ENCODE assay signal across 11 cellular contexts in the genomic region with DNA sequence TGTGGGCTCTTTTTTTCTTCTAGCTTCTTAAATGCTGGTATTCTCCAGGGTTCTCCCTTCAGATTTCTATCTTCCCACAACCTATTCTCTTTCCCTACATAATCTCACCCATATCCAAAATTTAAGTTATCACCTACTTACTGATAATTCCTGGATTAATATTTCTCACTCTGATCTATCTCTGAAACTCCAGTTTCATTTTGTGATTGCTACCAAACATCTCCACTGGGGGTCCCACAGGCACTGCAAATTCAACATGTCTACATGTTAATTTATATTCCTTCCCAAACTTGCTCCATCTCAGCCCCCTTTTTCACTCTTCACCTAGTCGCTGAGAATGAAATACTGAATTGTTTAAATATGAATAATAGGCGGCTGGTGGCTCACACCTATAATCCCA. TPM values are rescaled to one million over a fixed set of nuclear protein-coding genes. Genes with fewer than 3 reads are reported as not detected.
A peak's percentile ranks its signal among the peaks of the same experiment; 100 is the strongest.
DNase-seq lines count a peak whose midpoint lies in the region; ATAC-seq and TF ChIP-seq lines count a peak whose summit lies in the region.
"Had no signal": no experiment of that assay in that cellular context is flagged by ENCODE, and none has a peak within 500 bp of the region (broad histone marks: within the 10 kb centered on the region; RNA-seq: fewer than 3 reads in every experiment).

No MANE protein-coding gene starts in this region.

- no peak for TF ChIP-seq POLR2A in erythroblast (IDR thresholded peaks at IDR 0.05; ENCODE audit: low read length)

- TF ChIP-seq CTCF in AG04449 (IDR thresholded peaks at IDR 0.05; ENCODE audit: insufficient read depth, low read length, missing control alignments), result peak; percentile 13
- TF ChIP-seq CTCF in GM10248 (IDR thresholded peaks at IDR 0.05; ENCODE audit: control extremely low read depth, extremely low read depth, low read depth, missing control alignments), result peak; percentile 33
- peak; percentile 23 for TF ChIP-seq CTCF in RWPE1 (conservative IDR thresholded peaks at IDR 0.05; ENCODE audit: low read depth)
- TF ChIP-seq CTCF in WERI-Rb-1 (IDR thresholded peaks at IDR 0.05; ENCODE audit: low read depth, low read length), result no peak

- DNase-seq in AG04449 (ENCODE audit: low read depth, low spot score) (no peak), GM10248 (ENCODE audit: extremely low spot score) (peak; percentile 23), RWPE1 (ENCODE audit: low spot score) (no peak), erythroblast (lab: John Stamatoyannopoulos, UW) (peak; percentile 27 to 33), WERI-Rb-1 (no peak), cerebellum (ENCODE audit: low spot score) (no peak)
- DNase-seq in effector memory CD4-positive, alpha-beta T cell, result no peak
- DNase-seq: NCI-H1105 treated with DMSO at 0.1 percent for 48 hours; stimulated activated CD4-positive, alpha-beta T cell treated with anti-CD3 and anti-CD28 coated beads, Interleukin-4, amount 100 ng/mL, for 1 hour had no signal

- H3K36me3 ChIP-seq in WERI-Rb-1, result no peaks in the 10 kb centered on the region
- no peaks in the 10 kb centered on the region for H3K36me3 ChIP-seq in effector memory CD4-positive, alpha-beta T cell (ENCODE audit: control insufficient read depth, insufficient read depth, low read length)

- H3K27me3 ChIP-seq in WERI-Rb-1 (ENCODE audit: insufficient read depth, low read depth, severe bottlenecking), result no peaks in the 10 kb centered on the region
- H3K27me3 ChIP-seq in effector memory CD4-positive, alpha-beta T cell (replicated peaks; ENCODE audit: control insufficient read depth, insufficient read depth, low read length, poor library complexity, severe bottlenecking), result no peaks in the 10 kb centered on the region

- H3K9me3 ChIP-seq in WERI-Rb-1 (ENCODE audit: severe bottlenecking), result no peaks in the 10 kb centered on the region
- no peaks in the 10 kb centered on the region for H3K9me3 ChIP-seq in effector memory CD4-positive, alpha-beta T cell (ENCODE audit: control insufficient read depth, low read length)

- no peak overlapping the region for H3K4me3 ChIP-seq in AG04449 (ENCODE audit: low read depth, low read length)
- no peak overlapping the region for H3K4me3 ChIP-seq in WERI-Rb-1 (ENCODE audit: low read depth, low read length)
- no peak overlapping the region for H3K4me3 ChIP-seq in effector memory CD4-positive, alpha-beta T cell (ENCODE audit: insufficient read depth, low read depth, low read length, poor library complexity, severe bottlenecking)
- H3K4me3 ChIP-seq: lung had no signal

- H3K27ac ChIP-seq in RWPE1 (no peak overlapping the region), WERI-Rb-1 (no peak overlapping the region)
- no peak overlapping the region for H3K27ac ChIP-seq in effector memory CD4-positive, alpha-beta T cell (ENCODE audit: insufficient read depth, low read length, poor library complexity, severe bottlenecking)

- POLR2A ChIA-PET in AG04449 (lab: Yijun Ruan, JAX), result no interaction called here
- POLR2A ChIA-PET in GM10248 (lab: Yijun Ruan, JAX), result no interaction called here
- POLR2A ChIA-PET in RWPE1 (lab: Yijun Ruan, JAX; ENCODE audit: low non-redundant PET), result no interaction called here

- peaks cover 12% of the 10 kb centered on the region for H3K4me1 ChIP-seq in effector memory CD4-positive, alpha-beta T cell (ENCODE audit: control insufficient read depth, insufficient read depth, low read length, poor library complexity, severe bottlenecking)

- CTCF ChIA-PET in AG04449 (lab: Yijun Ruan, JAX), result interaction anchor here (0.7 to 14.6 kb wide), 8 partner anchors 8 to 382 kb away, joined by 3 to 449 read pairs (median 4); no protein-coding TSS in a partner anchor
- CTCF ChIA-PET in GM10248 (lab: Yijun Ruan, JAX), result interaction anchor here (0.8 to 3.6 kb wide), 15 partner anchors 8 to 355 kb away, joined by 3 to 31 read pairs (median 5); a partner anchor contains a TSS
- CTCF ChIA-PET in RWPE1 (lab: Yijun Ruan, JAX), result interaction anchor here (0.6 to 1.4 kb wide), 3 partner anchors 68 to 858 kb away, joined by 3 to 7 read pairs (median 4); no protein-coding TSS in a partner anchor

- ATAC-seq in HG02610 (IDR thresholded peaks at IDR 0.05; ENCODE audit: unreplicated experiment), result no peak

RNA-seq across cellular contexts. Expression of a gene that starts 9.9 kb away (rescaled TPM):
- total RNA-seq in cerebellum, result not detected

RNA-seq across cellular contexts. Expression of a gene that starts 21.6 kb away (rescaled TPM):
- total RNA-seq in cerebellum, result not detected

Comparison
In these comparisons a context has a peak if more than half of its experiments do, and no peak if none do; other contexts are left out.
1. DNase-seq: peak in GM10248 (single experiment) and erythroblast (2 of 2); none in AG04449 (single experiment), RWPE1 (single experiment), WERI-Rb-1 (single experiment), cerebellum (single experiment) and effector memory CD4-positive, alpha-beta T cell (0 of 3).